2 cellular contexts compared by ENCODE assay signal in genomic region chr3:42852443-42852842, GRCh38.
A peak's percentile ranks its signal among the peaks of the same experiment; 100 is the strongest.
TF ChIP-seq lines count a peak whose summit lies in the region.

No MANE protein-coding gene starts in this region.

TF ChIP-seq in SK-N-SH, 30 proteins besides CTCF, POLR2A, EP300 and RAD21:
- no peak for TF ChIP-seq MAX (IDR thresholded peaks at IDR 0.05; ENCODE audit: low read depth)
- no peak for TF ChIP-seq TEAD4 (IDR thresholded peaks at IDR 0.05; ENCODE audit: borderline replicate concordance, insufficient read depth)
- TF ChIP-seq SMC3 (IDR thresholded peaks at IDR 0.05; ENCODE audit: low read depth, low read length), result no peak
- no peak for TF ChIP-seq RXRA (IDR thresholded peaks at IDR 0.05; ENCODE audit: borderline replicate concordance, low read depth)
- TF ChIP-seq FOSL2 (IDR thresholded peaks at IDR 0.05; ENCODE audit: borderline replicate concordance, low read depth), result no peak
- no peak for TF ChIP-seq NFIC (IDR thresholded peaks at IDR 0.05; ENCODE audit: borderline replicate concordance)
- no peak for TF ChIP-seq RCOR1 (IDR thresholded peaks at IDR 0.05; ENCODE audit: low read length)
- no peak for TF ChIP-seq GATA2 (CRISPR knock-in tag; IDR thresholded peaks at IDR 0.05)
- TF ChIP-seq IRF3 (IDR thresholded peaks at IDR 0.05; ENCODE audit: low read depth, low read length), result no peak
- no peak for TF ChIP-seq MEF2A (IDR thresholded peaks at IDR 0.05; ENCODE audit: borderline replicate concordance, low read depth)
- TF ChIP-seq MXI1 (IDR thresholded peaks at IDR 0.05; ENCODE audit: low read depth, low read length), result no peak
- no peak for TF ChIP-seq ELF1 (IDR thresholded peaks at IDR 0.05)
- no peak for TF ChIP-seq TAF1 (IDR thresholded peaks at IDR 0.05; ENCODE audit: borderline replicate concordance, low read depth, low read length)

TF ChIP-seq in HepG2, 621 proteins besides CTCF, POLR2A, EP300 and RAD21:
- TF ChIP-seq ZNF687 (CRISPR knock-in tag; IDR thresholded peaks at IDR 0.05) (peak; percentile 28; the same call in 1 of the 2 replicates), RARA (CRISPR knock-in tag; IDR thresholded peaks at IDR 0.05) (0 out of 2 replicates have a peak, but pooled peaks have one; percentile 27), SETDB1 (CRISPR knock-in tag; IDR thresholded peaks at IDR 0.05; ENCODE audit: borderline replicate concordance) (no peak), REST (IDR thresholded peaks at IDR 0.05; ENCODE audit: borderline replicate concordance in 1 of 2, low read depth in 1 of 2, low read length in 2 of 2) (no peak), MED1 (CRISPR knock-in tag; IDR thresholded peaks at IDR 0.05) (peak; percentile 49; the same call in 1 of the 2 replicates), LBX2 (CRISPR knock-in tag; IDR thresholded peaks at IDR 0.05; ENCODE audit: borderline replicate concordance) (no peak), ZNF280D (CRISPR knock-in tag; IDR thresholded peaks at IDR 0.05) (peak; percentile 45; the same call in 1 of the 2 replicates), ZFX (CRISPR knock-in tag; IDR thresholded peaks at IDR 0.05; ENCODE audit: low read depth) (peak; percentile 29; the same call in 1 of the 2 replicates), SSRP1 (CRISPR knock-in tag; IDR thresholded peaks at IDR 0.05) (no peak), SALL1 (CRISPR knock-in tag; IDR thresholded peaks at IDR 0.05) (peak; percentile 50), HNRNPK (IDR thresholded peaks at IDR 0.05; ENCODE audit: low read depth, low read length, poor library complexity, severe bottlenecking) (no peak), ATF7 (IDR thresholded peaks at IDR 0.05) (no peak), ATF7 (CRISPR knock-in tag; IDR thresholded peaks at IDR 0.05) (no peak), PAXIP1 (CRISPR knock-in tag; conservative IDR thresholded peaks at IDR 0.05) (peak; percentile 33; the same call in 1 of the 2 replicates), PRDM15 (CRISPR knock-in tag; IDR thresholded peaks at IDR 0.05) (no peak), ZNF224 (CRISPR knock-in tag; IDR thresholded peaks at IDR 0.05) (0 out of 2 replicates have a peak, but pooled peaks have one; percentile 41), MEIS1 (CRISPR knock-in tag; IDR thresholded peaks at IDR 0.05; ENCODE audit: borderline replicate concordance) (0 out of 2 replicates have a peak, but pooled peaks have one; percentile 29)
